In genomic region chr11:74538680-74539079, GRCh38 we compare ENCODE assay signal across 20 cellular contexts. TPM values are rescaled to one million over a fixed set of nuclear protein-coding genes. Genes with fewer than 3 reads are reported as not detected.
A peak's percentile ranks its signal among the peaks of the same experiment; 100 is the strongest.
DNase-seq lines count a peak whose midpoint lies in the region; ATAC-seq, FAIRE-seq and TF ChIP-seq lines count a peak whose summit lies in the region.
"Had no signal": no experiment of that assay in that cellular context is flagged by ENCODE, and none has a peak within 500 bp of the region (broad histone marks: within the 10 kb centered on the region; RNA-seq: fewer than 3 reads in every experiment).

No MANE protein-coding gene starts in this region.

- H3K9me3 ChIP-seq in breast epithelium (peaks cover 8 to 9% of the 10 kb centered on the region in 2 donors), hepatocyte (ENCODE audit: low read depth) (no peaks in the 10 kb centered on the region), HepG2 (ENCODE audit: low read length) (peaks cover 3% of the 10 kb centered on the region; the same call in 1 of the 2 replicates), colonic mucosa (no peaks in the 10 kb centered on the region)

- H4K20me1 ChIP-seq in hepatocyte (ENCODE audit: insufficient read depth, poor library complexity, severe bottlenecking): no peaks in the 10 kb centered on the region
- H4K20me1 ChIP-seq in HepG2 (ENCODE audit: insufficient read depth, low read length): no peaks in the 10 kb centered on the region

- no peaks in the 10 kb centered on the region for H3K9me2 ChIP-seq in hepatocyte (replicated peaks; ENCODE audit: insufficient read depth)

- H3K27ac Mint-ChIP-seq in MCF 10A (ENCODE audit: low read depth, unreplicated experiment): no peak overlapping the region
- no peak overlapping the region for H3K27ac Mint-ChIP-seq in activated naive CD8-positive, alpha-beta T cell treated with anti-CD3 and anti-CD28 coated beads for 36 hours
- H3K27ac Mint-ChIP-seq: CD4-positive, CD25-positive, alpha-beta regulatory T cell; HFFc6 had no signal

- H3K4me3 ChIP-seq in breast epithelium (no peak overlapping the region), bronchial epithelial cell (ENCODE audit: low read depth, low read length) (no peak overlapping the region), hepatocyte (no peak overlapping the region), HepG2 (replicated peaks in 1 of 3; ENCODE audit: insufficient read depth in 1 of 3, low read depth in 2 of 3, low read length in 3 of 3) (no peak overlapping the region), colonic mucosa (no peak overlapping the region)

- H3K4me1 ChIP-seq in breast epithelium (no peaks in the 10 kb centered on the region), hepatocyte (ENCODE audit: insufficient read depth) (no peaks in the 10 kb centered on the region), HepG2 (ENCODE audit: insufficient read depth, low read length) (no peaks in the 10 kb centered on the region), colonic mucosa (no peaks in the 10 kb centered on the region)

- TF ChIP-seq CTCF in MCF 10A (IDR thresholded peaks at IDR 0.05; ENCODE audit: unreplicated experiment) (no peak), breast epithelium (IDR thresholded peaks at IDR 0.05) (no peak), bronchial epithelial cell (IDR thresholded peaks at IDR 0.05; ENCODE audit: insufficient read depth, low read length, severe bottlenecking) (no peak), hepatocyte (IDR thresholded peaks at IDR 0.05; ENCODE audit: poor library complexity) (no peak), HepG2 (CRISPR knock-in tag; IDR thresholded peaks at IDR 0.05) (no peak), colonic mucosa (IDR thresholded peaks at IDR 0.05) (no peak)

- CTCF ChIA-PET in MCF 10A (lab: Yijun Ruan, JAX) (interaction anchor here (0.6 kb wide), 1 partner anchor 296 kb away, joined by 3 read pairs; no protein-coding TSS in a partner anchor), HepG2 (lab: Yijun Ruan, JAX; ENCODE audit: low intra/inter-chr PET ratio, low total read pairs) (no interaction called here)

- in situ Hi-C loops in HepG2 (cut with HindIII; ENCODE audit: extremely low pct_ligation_motif_present, low pct_unique_long_range_greater_than_20kb): no loop called here

- H3K27me3 Mint-ChIP-seq in MCF 10A (ENCODE audit: insufficient read depth, unreplicated experiment): no peaks in the 10 kb centered on the region
- no peaks in the 10 kb centered on the region for H3K27me3 Mint-ChIP-seq in activated naive CD8-positive, alpha-beta T cell treated with anti-CD3 and anti-CD28 coated beads for 36 hours
- H3K27me3 Mint-ChIP-seq: CD4-positive, CD25-positive, alpha-beta regulatory T cell had no signal

- no peak for TF ChIP-seq POLR2A in breast epithelium (IDR thresholded peaks at IDR 0.05)
- no peak for TF ChIP-seq POLR2A in HepG2 (IDR thresholded peaks at IDR 0.05; ENCODE audit: insufficient read depth in 1 of 2, low read depth in 2 of 2, low read length in 2 of 2)

- POLR2A ChIA-PET in MCF 10A (lab: Yijun Ruan, JAX): interaction anchor here (0.9 to 1.0 kb wide), 2 partner anchors 46 to 119 kb away, joined by 3 read pairs; no protein-coding TSS in a partner anchor
- POLR2A ChIA-PET in HepG2 (lab: Yijun Ruan, JAX): no interaction called here

- ATAC-seq in HepG2: no peak
- ATAC-seq: Panc1 had no signal

- intact Hi-C loops in MCF 10A (cut with micrococcal nuclease): no loop called here
- intact Hi-C loops in breast epithelium (cut with DNase I; ENCODE audit: low total_unique reads): no loop called here
- intact Hi-C loops in HepG2 (cut with micrococcal nuclease; ENCODE audit: unreplicated experiment): no loop called here
- intact Hi-C loops in colonic mucosa (cut with DNase I): no loop called here

- no peak overlapping the region for H2AFZ ChIP-seq in hepatocyte
- H2AFZ ChIP-seq in HepG2 (ENCODE audit: low read length): no peak overlapping the region

- H3K27ac ChIP-seq in breast epithelium (no peak overlapping the region), hepatocyte (peak overlapping the region; percentile 6), HepG2 (ENCODE audit: extremely low read length, insufficient read depth, low read length) (no peak overlapping the region), colonic mucosa (no peak overlapping the region)

- no peak overlapping the region for H3K4me3 Mint-ChIP-seq in MCF 10A (ENCODE audit: unreplicated experiment)
- no peak overlapping the region for H3K4me3 Mint-ChIP-seq in activated naive CD8-positive, alpha-beta T cell treated with anti-CD3 and anti-CD28 coated beads for 36 hours
- H3K4me3 Mint-ChIP-seq: CD4-positive, CD25-positive, alpha-beta regulatory T cell; HFFc6 had no signal

- no peaks in the 10 kb centered on the region for H3K36me3 Mint-ChIP-seq in MCF 10A (ENCODE audit: insufficient read depth, unreplicated experiment)
- peaks cover 2% of the 10 kb centered on the region for H3K36me3 Mint-ChIP-seq in activated naive CD8-positive, alpha-beta T cell treated with anti-CD3 and anti-CD28 coated beads for 36 hours

- TF ChIP-seq RAD21 in HepG2 (CRISPR knock-in tag; IDR thresholded peaks at IDR 0.05): no peak

- H3K27me3 ChIP-seq in breast epithelium: no peaks in the 10 kb centered on the region
- peaks cover 10% of the 10 kb centered on the region for H3K27me3 ChIP-seq in bronchial epithelial cell (ENCODE audit: control insufficient read depth, insufficient read depth, low read length)
- H3K27me3 ChIP-seq in hepatocyte: no peaks in the 10 kb centered on the region
- peaks cover 0 to 8% of the 10 kb centered on the region in 2 experiments; a peak in 2 of 5 replicates for H3K27me3 ChIP-seq in HepG2 (ENCODE audit: control insufficient read depth in 1 of 2, insufficient read depth in 2 of 2, low read length in 2 of 2)
- no peaks in the 10 kb centered on the region for H3K27me3 ChIP-seq in colonic mucosa

- no peak overlapping the region for H3K9ac ChIP-seq in HepG2 (ENCODE audit: insufficient read depth, low read depth, low read length)
- H3K9ac ChIP-seq in colonic mucosa (ENCODE audit: low read depth in 2 of 2, low read length in 2 of 2): no peak overlapping the region

- H3K36me3 ChIP-seq in breast epithelium (no peaks in the 10 kb centered on the region), bronchial epithelial cell (ENCODE audit: control insufficient read depth, insufficient read depth, low read length) (no peaks in the 10 kb centered on the region), hepatocyte (replicated peaks; ENCODE audit: insufficient read depth, low read depth) (no peaks in the 10 kb centered on the region), HepG2 (replicated peaks in 1 of 2; ENCODE audit: control insufficient read depth in 1 of 2, insufficient read depth in 2 of 2, low read length in 2 of 2) (no peaks in the 10 kb centered on the region), colonic mucosa (no peaks in the 10 kb centered on the region)

- H3K4me1 Mint-ChIP-seq in MCF 10A (ENCODE audit: insufficient read depth, unreplicated experiment): no peaks in the 10 kb centered on the region
- H3K4me1 Mint-ChIP-seq in activated naive CD8-positive, alpha-beta T cell treated with anti-CD3 and anti-CD28 coated beads for 36 hours: no peaks in the 10 kb centered on the region
- H3K4me1 Mint-ChIP-seq: CD4-positive, CD25-positive, alpha-beta regulatory T cell had no signal

- no peak for FAIRE-seq in bronchial epithelial cell (lab: Jason Lieb, UNC)
- FAIRE-seq in HepG2 (lab: Jason Lieb, UNC): no peak
- FAIRE-seq: GM12892, H1 had no signal

- TF ChIP-seq EP300 in HepG2 (IDR thresholded peaks at IDR 0.05; ENCODE audit: low read depth in 2 of 2, low read length in 2 of 2): no peak
- TF ChIP-seq EP300 in HepG2 (CRISPR knock-in tag; IDR thresholded peaks at IDR 0.05; ENCODE audit: borderline replicate concordance): no peak

- no peak overlapping the region for H3K4me2 ChIP-seq in hepatocyte
- no peak overlapping the region for H3K4me2 ChIP-seq in HepG2 (ENCODE audit: low read depth, low read length)

- no peaks in the 10 kb centered on the region for H3K9me3 Mint-ChIP-seq in MCF 10A (ENCODE audit: unreplicated experiment)
- H3K9me3 Mint-ChIP-seq in activated naive CD8-positive, alpha-beta T cell treated with anti-CD3 and anti-CD28 coated beads for 36 hours: peaks cover 11% of the 10 kb centered on the region

- no TSS peak for BruUV-seq in MCF 10A (replicated peaks; lab: Mats Ljungman, UMichigan)
- no TSS peak for BruUV-seq in HepG2 (replicated peaks; lab: Mats Ljungman, UMichigan)

- H3K79me2 ChIP-seq in hepatocyte: no peaks in the 10 kb centered on the region
- no peaks in the 10 kb centered on the region for H3K79me2 ChIP-seq in HepG2 (ENCODE audit: insufficient read depth, low read length)

- DNase-seq in MCF 10A (ENCODE audit: unreplicated experiment) (peak; percentile 11), breast epithelium (ENCODE audit: low spot score in 2 of 2) (no peak), bronchial epithelial cell (ENCODE audit: low read depth) (peak; percentile 53), hepatocyte (ENCODE audit: low spot score) (no peak), HepG2 (ENCODE audit: low spot score) (no peak), DMS79 treated with DMSO at 0.1 percent for 48 hours (lab: John Stamatoyannopoulos, UW) (no peak), colonic mucosa (no peak)
- no peak for DNase-seq in activated naive CD8-positive, alpha-beta T cell treated with anti-CD3 and anti-CD28 coated beads for 36 hours
- DNase-seq: 8988T; CD4-positive, CD25-positive, alpha-beta regulatory T cell; DMS79; GDM1; HFFc6; NCI-H1930; NCI-H2171 treated with DMSO at 0.1 percent for 48 hours; NCI-H774; Right ventricle myocardium superior had no signal

RNA-seq across cellular contexts. Expression of gene LIPT2, which starts 45.2 kb away (rescaled TPM):
- total RNA-seq in MCF 10A (2022) (3.0 and 7.9 TPM in 2 replicates), breast epithelium (10 to 100 TPM in 1 of 3 donors, 1 to 10 TPM in 2; 2.0 to 13.5 (median 9.8) TPM), bronchial epithelial cell (2.3 and 2.6 TPM in 2 replicates), hepatocyte (9.8 and 14.3 TPM in 2 replicates), HepG2 (2016; rRNA removed; fragmentation: Illumina TruSeq; extraction: Trizol) (3.0 and 5.6 TPM in 2 replicates), colonic mucosa (1 to 10 TPM; 3.9 to 4.4 TPM)
- polyA plus RNA-seq in hepatocyte (9.2 and 12.4 TPM in 2 replicates), HepG2 (2011; rRNA removed) (4.8 and 5.6 TPM in 2 replicates)
- 1.5 and 1.8 TPM in 2 replicates for total RNA-seq in HepG2 (2016; cell fraction: cytosol; rRNA removed; fragmentation: Illumina TruSeq; extraction: Trizol; ENCODE audit: low read depth)
- total RNA-seq in HepG2 (2016; cell fraction: insoluble cytoplasmic fraction; rRNA removed; fragmentation: Illumina TruSeq; extraction: Trizol): 3.0 and 3.9 TPM in 2 replicates
- total RNA-seq in HepG2 (2016; cell fraction: membrane; rRNA removed; fragmentation: Illumina TruSeq; extraction: Trizol): 1.8 and 2.3 TPM in 2 replicates
- total RNA-seq in HepG2 (2016; cell fraction: nucleus; rRNA removed; fragmentation: Illumina TruSeq; extraction: Trizol): 1.1 and 2.9 TPM in 2 replicates
- 3.9 and 4.9 TPM in 2 replicates for polyA plus RNA-seq in HepG2 (2011; cell fraction: cytosol; rRNA removed)
- polyA plus RNA-seq in HepG2 (2011; cell fraction: nucleus; rRNA removed): 2.4 and 2.5 TPM in 2 replicates
- 1.2 and 4.0 TPM in 2 replicates for polyA plus RNA-seq in HepG2 (2012)
- polyA plus RNA-seq in HepG2 (2016; cell fraction: cytosol; fragmentation: Illumina TruSeq; extraction: Trizol; ENCODE audit: low read depth): 0.84 and 1.2 TPM in 2 replicates
- polyA plus RNA-seq in HepG2 (2016; cell fraction: insoluble cytoplasmic fraction; fragmentation: Illumina TruSeq; extraction: Trizol; ENCODE audit: low read depth): 3.5 and 3.9 TPM in 2 replicates
- 1.3 and 1.7 TPM in 2 replicates for polyA plus RNA-seq in HepG2 (2016; cell fraction: membrane; fragmentation: Illumina TruSeq; extraction: Trizol; ENCODE audit: low read depth)
- 3.3 and 3.5 TPM in 2 replicates for polyA plus RNA-seq in HepG2 (2016; cell fraction: nucleus; fragmentation: Illumina TruSeq; extraction: Trizol; ENCODE audit: insufficient read depth, low read depth)
- polyA minus RNA-seq in HepG2 (2011; rRNA and poly(A)+ RNA removed; ENCODE audit: low replicate concordance): 4.6 and 7.6 TPM in 2 replicates
- 1.6 and 1.9 TPM in 2 replicates for polyA minus RNA-seq in HepG2 (2011; cell fraction: cytosol; rRNA and poly(A)+ RNA removed)
- 2.8 and 4.2 TPM in 2 replicates for polyA minus RNA-seq in HepG2 (2011; cell fraction: nucleus; rRNA and poly(A)+ RNA removed)
- total RNA-seq in activated naive CD8-positive, alpha-beta T cell treated with anti-CD3 and anti-CD28 coated beads for 36 hours: 1 to 10 TPM; 4.2 to 6.0 TPM

RNA-seq across cellular contexts. Expression of gene POLD3, which starts 53.7 kb away (rescaled TPM):
- total RNA-seq in MCF 10A (2022) (19.5 and 27.1 TPM in 2 replicates), breast epithelium (10 to 100 TPM in 2 of 3 donors, 1 to 10 TPM in 1; 9.8 to 23.3 (median 16.7) TPM), bronchial epithelial cell (5.0 and 7.2 TPM in 2 replicates), hepatocyte (10.8 and 11.0 TPM in 2 replicates), HepG2 (2016; rRNA removed; fragmentation: Illumina TruSeq; extraction: Trizol) (18.9 and 23.7 TPM in 2 replicates), colonic mucosa (10 to 100 TPM; 20.0 to 33.9 TPM)
- polyA plus RNA-seq in hepatocyte (8.3 and 13.8 TPM in 2 replicates), HepG2 (2011; rRNA removed) (5.1 and 6.3 TPM in 2 replicates)
- 4.0 and 4.8 TPM in 2 replicates for total RNA-seq in HepG2 (2016; cell fraction: cytosol; rRNA removed; fragmentation: Illumina TruSeq; extraction: Trizol; ENCODE audit: low read depth)
- total RNA-seq in HepG2 (2016; cell fraction: insoluble cytoplasmic fraction; rRNA removed; fragmentation: Illumina TruSeq; extraction: Trizol): 18.2 and 21.5 TPM in 2 replicates
- total RNA-seq in HepG2 (2016; cell fraction: membrane; rRNA removed; fragmentation: Illumina TruSeq; extraction: Trizol): 8.3 and 9.4 TPM in 2 replicates
- total RNA-seq in HepG2 (2016; cell fraction: nucleus; rRNA removed; fragmentation: Illumina TruSeq; extraction: Trizol): 18.8 and 20.7 TPM in 2 replicates
- polyA plus RNA-seq in HepG2 (2011; cell fraction: cytosol; rRNA removed): 2.7 and 2.9 TPM in 2 replicates
- 4.1 and 4.3 TPM in 2 replicates for polyA plus RNA-seq in HepG2 (2011; cell fraction: nucleus; rRNA removed)
- 3.5 and 5.9 TPM in 2 replicates for polyA plus RNA-seq in HepG2 (2012)
- polyA plus RNA-seq in HepG2 (2016; cell fraction: cytosol; fragmentation: Illumina TruSeq; extraction: Trizol; ENCODE audit: low read depth): 1.4 and 1.8 TPM in 2 replicates
- 18.6 and 19.5 TPM in 2 replicates for polyA plus RNA-seq in HepG2 (2016; cell fraction: insoluble cytoplasmic fraction; fragmentation: Illumina TruSeq; extraction: Trizol; ENCODE audit: low read depth)
- polyA plus RNA-seq in HepG2 (2016; cell fraction: membrane; fragmentation: Illumina TruSeq; extraction: Trizol; ENCODE audit: low read depth): 3.6 and 4.0 TPM in 2 replicates
- polyA plus RNA-seq in HepG2 (2016; cell fraction: nucleus; fragmentation: Illumina TruSeq; extraction: Trizol; ENCODE audit: insufficient read depth, low read depth): 20.7 and 27.8 TPM in 2 replicates
- polyA minus RNA-seq in HepG2 (2011; rRNA and poly(A)+ RNA removed; ENCODE audit: low replicate concordance): 6.2 and 54.4 TPM in 2 replicates
- 2.5 and 5.3 TPM in 2 replicates for polyA minus RNA-seq in HepG2 (2011; cell fraction: cytosol; rRNA and poly(A)+ RNA removed)
- polyA minus RNA-seq in HepG2 (2011; cell fraction: nucleus; rRNA and poly(A)+ RNA removed): 8.5 and 9.9 TPM in 2 replicates
- total RNA-seq in activated naive CD8-positive, alpha-beta T cell treated with anti-CD3 and anti-CD28 coated beads for 36 hours: 10 to 100 TPM; 68.4 to 71.3 TPM

Comparison
In these comparisons a context has a peak if more than half of its experiments do, and no peak if none do; other contexts are left out.
1. DNase-seq: peak in MCF 10A (single experiment) and bronchial epithelial cell (single experiment); none in breast epithelium (0 of 2), hepatocyte (single experiment), HepG2 (single experiment), DMS79 treated with DMSO at 0.1 percent for 48 hours (single experiment), activated naive CD8-positive, alpha-beta T cell treated with anti-CD3 and anti-CD28 coated beads for 36 hours (single experiment) and colonic mucosa (single experiment).